In genomic region chr12:8026282-8026637, GRCh38 we compare ENCODE assay signal across 8 cellular contexts. TPM values are rescaled to one million over a fixed set of nuclear protein-coding genes. Genes with fewer than 3 reads are reported as not detected.
A peak's percentile ranks its signal among the peaks of the same experiment; 100 is the strongest.
DNase-seq lines count a peak whose midpoint lies in the region; ATAC-seq, FAIRE-seq and TF ChIP-seq lines count a peak whose summit lies in the region.

No MANE protein-coding gene starts in this region.

- in situ Hi-C loops in GM12878 (cut with MboI) = no loop called here

- SMC1A ChIA-PET in GM12878 (lab: Charles Lee; ENCODE audit: uncharacterized antibody, unreplicated experiment) = no interaction called here

- H3K36me3 ChIP-seq in GM12878 (ENCODE audit: control insufficient read depth in 2 of 2, insufficient read depth in 2 of 2, low read length in 1 of 2) (no peaks in the 10 kb centered on the region), thoracic aorta (no peaks in the 10 kb centered on the region)

- no peak for TF ChIP-seq RAD21 in GM12878 (IDR thresholded peaks at IDR 0.05; ENCODE audit: insufficient read depth, low read depth, low read length)

- DNase-seq in CD14-positive monocyte (ENCODE audit: low spot score) = no peak
- no peak for DNase-seq in GM12878 (ENCODE audit: low read depth, low spot score)
- no peak for DNase-seq in left colon
- no peak for DNase-seq in thoracic aorta (ENCODE audit: low spot score)
- no peak for DNase-seq in iPS-NIHi11 (ENCODE audit: low spot score)
- DNase-seq in HPDE6-E6E7 (ENCODE audit: extremely low spot score) = no peak

- H3K36me3 Mint-ChIP-seq in CD14-positive monocyte = no peaks in the 10 kb centered on the region

- 2% methylated on average over 11 of the region's 11 CpGs for WGBS in GM12878 (ENCODE audit: insufficient coverage, insufficient replicate concordance, low lambda C conversion rate, missing lambda C conversion rate)

- H3K9me3 ChIP-seq in GM12878 (replicated peaks; ENCODE audit: control insufficient read depth, insufficient read depth, low read length) = no peaks in the 10 kb centered on the region
- H3K9me3 ChIP-seq in thoracic aorta = no peaks in the 10 kb centered on the region

- no TSS peak for BruUV-seq in GM12878 (replicated peaks; lab: Mats Ljungman, UMichigan)

- CTCF ChIA-PET in GM12878 (lab: Yijun Ruan, JAX) = no interaction called here

- H3K9ac ChIP-seq in GM12878 (ENCODE audit: control insufficient read depth, insufficient read depth, low read length) = peak overlapping the region; percentile 85

- H2AFZ ChIP-seq in GM12878 (ENCODE audit: control insufficient read depth, low read depth, low read length) = peak overlapping the region; percentile 99

- H3K27ac ChIP-seq in GM12878 (ENCODE audit: control insufficient read depth, insufficient read depth) = peak overlapping the region; percentile 97
- peak overlapping the region; percentile 100 for H3K27ac ChIP-seq in thoracic aorta

- FAIRE-seq in GM12878 (lab: Jason Lieb, UNC) = no peak

- TF ChIP-seq POLR2A in GM12878 (IDR thresholded peaks at IDR 0.05; ENCODE audit: low read depth, low read length) = no peak

- no peaks in the 10 kb centered on the region for H3K27me3 ChIP-seq in GM12878 (replicated peaks in 1 of 2; ENCODE audit: control insufficient read depth in 2 of 2, insufficient read depth in 2 of 2, low read length in 1 of 2)
- no peaks in the 10 kb centered on the region for H3K27me3 ChIP-seq in thoracic aorta (replicated peaks; ENCODE audit: insufficient read depth)

- H3K9me3 Mint-ChIP-seq in CD14-positive monocyte = peaks cover 0 to 2% (median 0%) of the 10 kb centered on the region in 7 donors

- H3K27me3 Mint-ChIP-seq in CD14-positive monocyte (ENCODE audit: low read depth in 3 of 3) = peaks cover 1 to 2% (median 2%) of the 10 kb centered on the region in 3 donors

- no peaks in the 10 kb centered on the region for H3K79me2 ChIP-seq in GM12878 (ENCODE audit: control insufficient read depth, insufficient read depth, low read length)

- H3K27ac Mint-ChIP-seq in CD14-positive monocyte = peak overlapping the region; percentile 99 to 100 (median 100)

- TF ChIP-seq EP300 in GM12878 (IDR thresholded peaks at IDR 0.05; ENCODE audit: borderline replicate concordance in 1 of 2, control insufficient read depth in 1 of 2, low read depth in 2 of 2, low read length in 2 of 2) = no peak

- H3K4me2 ChIP-seq in GM12878 (ENCODE audit: control insufficient read depth, insufficient read depth) = peak overlapping the region; percentile 72

- H4K20me1 ChIP-seq in GM12878 (ENCODE audit: control insufficient read depth, insufficient read depth) = no peaks in the 10 kb centered on the region

- H3K4me3 ChIP-seq in GM12878 (peak overlapping the region; percentile 64), thoracic aorta (peak overlapping the region; percentile 93)

- intact Hi-C loops in CD14-positive monocyte (cut with micrococcal nuclease) = no loop called here
- intact Hi-C loops in GM12878 (cut with micrococcal nuclease; ENCODE audit: unreplicated experiment) = no loop called here
- intact Hi-C loops in left colon (cut with DNase I, micrococcal nuclease) = no loop called here

- no peaks in the 10 kb centered on the region for H3K4me1 ChIP-seq in GM12878 (ENCODE audit: control insufficient read depth, insufficient read depth, low read length)
- H3K4me1 ChIP-seq in thoracic aorta (ENCODE audit: control insufficient read depth in 1 of 2, low read depth in 2 of 2) = peaks cover 0 to 6% of the 10 kb centered on the region in 2 donors

- RAD21 ChIA-PET in GM12878 (lab: Charles Lee; ENCODE audit: unreplicated experiment) = no interaction called here

- peak; percentile 27 for ATAC-seq in GM19438 (IDR thresholded peaks at IDR 0.05; ENCODE audit: low read depth, unreplicated experiment)
- ATAC-seq in HG03439 (IDR thresholded peaks at IDR 0.05; ENCODE audit: unreplicated experiment) = peak; percentile 22
- peak; percentile 42 for ATAC-seq in GM12878
- peak; percentile 40 for ATAC-seq in left colon
- no peak for ATAC-seq in thoracic aorta (ENCODE audit: insufficient number of reproducible peaks, low FRiP score, low read depth)

- TF ChIP-seq CTCF in CD14-positive monocyte (IDR thresholded peaks at IDR 0.05) (no peak), GM12878 (IDR thresholded peaks at IDR 0.05 in 2 of 3, conservative IDR thresholded peaks at IDR 0.05 in 1 of 3; ENCODE audit: control insufficient read depth in 2 of 3, extremely low read depth in 1 of 3, insufficient read depth in 1 of 3, low read depth in 3 of 3, low read length in 3 of 3) (no peak), thoracic aorta (IDR thresholded peaks at IDR 0.05) (no peak)

- H3K4me3 Mint-ChIP-seq in CD14-positive monocyte = peak overlapping the region; percentile 95 to 98

- POLR2A ChIA-PET in GM12878 (lab: Charles Lee) = no interaction called here

- peaks cover 15% of the 10 kb centered on the region for H3K4me1 Mint-ChIP-seq in CD14-positive monocyte

TF ChIP-seq in GM12878, 131 proteins besides CTCF, POLR2A, EP300 and RAD21 (continues in another document):
- no peak for TF ChIP-seq GATAD2B (conservative IDR thresholded peaks at IDR 0.05; ENCODE audit: low read depth)
- TF ChIP-seq BRCA1 (IDR thresholded peaks at IDR 0.05; ENCODE audit: low read depth, low read length) = no peak
- no peak for TF ChIP-seq YBX1 (IDR thresholded peaks at IDR 0.05)
- no peak for TF ChIP-seq TCF3 (IDR thresholded peaks at IDR 0.05; ENCODE audit: borderline replicate concordance, insufficient read depth, low read depth, low read length)
- TF ChIP-seq DPF2 (IDR thresholded peaks at IDR 0.05) = no peak
- TF ChIP-seq CHD2 (IDR thresholded peaks at IDR 0.05; ENCODE audit: borderline replicate concordance, low read depth, low read length) = no peak
- no peak for TF ChIP-seq ZNF622 (IDR thresholded peaks at IDR 0.05)

RNA-seq across cellular contexts. Expression of gene FOXJ2, which starts 6.3 kb away (rescaled TPM):
- polyA plus RNA-seq in CD14-positive monocyte (1 to 10 TPM; 4.9 to 7.4 TPM), GM12878 (2011; rRNA removed) (3.0 and 3.9 TPM in 2 replicates), GM12878 (2014; fragmentation: Illumina TruSeq; extraction: Trizol) (8.5 and 9.1 TPM in 2 replicates), GM12878 (2014; fragmentation: Nextera tagmentation; extraction: Ambion mirVana) (1 to 10 TPM; 1.4 to 2.2 TPM), GM12878 (2014; rRNA removed) (6.5 and 6.6 TPM in 2 replicates), GM12878 (2016; fragmentation: Nextera tagmentation; extraction: Ambion mirVana) (1 to 10 TPM; 5.4 to 6.1 TPM)
- total RNA-seq in GM12878 (2013; cell fraction: nucleolus; rRNA removed) = 7.9 and 9.2 TPM in 2 replicates
- total RNA-seq in GM12878 (2014; rRNA removed) (4.2 and 4.7 TPM in 2 replicates), GM12878 (2014; rRNA removed; fragmentation: Illumina TruSeq; extraction: Trizol) (2.8 and 2.9 TPM in 2 replicates), GM12878 (2021) (7.9 and 9.3 TPM in 2 replicates), left colon (10 to 100 TPM; 10.7 to 13.3 TPM), thoracic aorta (10 to 100 TPM; 25.7 to 29.6 TPM)
- polyA plus RNA-seq in GM12878 (2011; ENCODE audit: low read depth) = 3.8 TPM
- 3.0 and 4.3 TPM in 2 replicates for polyA plus RNA-seq in GM12878 (2011; cell fraction: cytosol; rRNA removed)
- polyA plus RNA-seq in GM12878 (2011; cell fraction: nucleus; rRNA removed) = 6.9 and 7.8 TPM in 2 replicates
- 5.0 and 5.8 TPM in 2 replicates for polyA plus RNA-seq in GM12878 (2012)
- polyA minus RNA-seq in GM12878 (2011; rRNA and poly(A)+ RNA removed) = 3.9 and 4.7 TPM in 2 replicates
- 2.3 and 4.3 TPM in 2 replicates for polyA minus RNA-seq in GM12878 (2011; cell fraction: cytosol; rRNA and poly(A)+ RNA removed)
- 2.2 and 3.2 TPM in 2 replicates for polyA minus RNA-seq in GM12878 (2011; cell fraction: nucleus; rRNA and poly(A)+ RNA removed)

RNA-seq across cellular contexts. Expression of gene C3AR1, which starts 39.9 kb away (rescaled TPM):
- polyA plus RNA-seq in CD14-positive monocyte (100 to 1,000 TPM in 1 of 2 donors, 10 to 100 TPM in 1; 67.3 to 222 TPM), GM12878 (2011; rRNA removed) (not detected in 2 replicates), GM12878 (2014; fragmentation: Illumina TruSeq; extraction: Trizol) (0.10 TPM in 1 of 2 replicates, not detected in the other), GM12878 (2014; fragmentation: Nextera tagmentation; extraction: Ambion mirVana) (under 1 TPM in 1 of 2 experiments, not detected in 1; 0.19 TPM), GM12878 (2014; rRNA removed) (0.10 and 0.42 TPM in 2 replicates), GM12878 (2016; fragmentation: Nextera tagmentation; extraction: Ambion mirVana) (under 1 TPM in 1 of 2 experiments, not detected in 1; 0.08 TPM)
- not detected in 2 replicates for total RNA-seq in GM12878 (2013; cell fraction: nucleolus; rRNA removed)
- total RNA-seq in GM12878 (2014; rRNA removed) (not detected in 2 replicates), GM12878 (2014; rRNA removed; fragmentation: Illumina TruSeq; extraction: Trizol) (not detected in 2 replicates), GM12878 (2021) (0.10 and 0.19 TPM in 2 replicates), left colon (1 to 10 TPM; 2.1 to 7.4 TPM), thoracic aorta (10 to 100 TPM; 21.2 to 25.5 TPM)
- polyA plus RNA-seq in GM12878 (2011; ENCODE audit: low read depth) = not detected
- not detected in 2 replicates for polyA plus RNA-seq in GM12878 (2011; cell fraction: cytosol; rRNA removed)
- not detected in 2 replicates for polyA plus RNA-seq in GM12878 (2011; cell fraction: nucleus; rRNA removed)
- 0.08 TPM in 1 of 2 replicates, not detected in the other for polyA plus RNA-seq in GM12878 (2012)
- polyA minus RNA-seq in GM12878 (2011; rRNA and poly(A)+ RNA removed) = not detected in 2 replicates
- polyA minus RNA-seq in GM12878 (2011; cell fraction: cytosol; rRNA and poly(A)+ RNA removed) = not detected in 2 replicates
- not detected in 2 replicates for polyA minus RNA-seq in GM12878 (2011; cell fraction: nucleus; rRNA and poly(A)+ RNA removed)

RNA-seq across cellular contexts. Expression of gene NECAP1, which starts 55.8 kb away (rescaled TPM):
- polyA plus RNA-seq in CD14-positive monocyte = 10 to 100 TPM; 18.7 to 30.0 TPM
- 65.5 and 73.7 TPM in 2 replicates for total RNA-seq in GM12878 (2013; cell fraction: nucleolus; rRNA removed)
- total RNA-seq in GM12878 (2014; rRNA removed) = 26.9 and 35.6 TPM in 2 replicates
- total RNA-seq in GM12878 (2014; rRNA removed; fragmentation: Illumina TruSeq; extraction: Trizol) = 25.6 and 26.9 TPM in 2 replicates
- total RNA-seq in GM12878 (2021) = 18.5 and 18.9 TPM in 2 replicates
- 11.4 TPM for polyA plus RNA-seq in GM12878 (2011; ENCODE audit: low read depth)
- polyA plus RNA-seq in GM12878 (2011; rRNA removed) = 25.7 and 34.3 TPM in 2 replicates
- polyA plus RNA-seq in GM12878 (2011; cell fraction: cytosol; rRNA removed) = 24.0 and 29.2 TPM in 2 replicates
- 31.9 and 33.0 TPM in 2 replicates for polyA plus RNA-seq in GM12878 (2011; cell fraction: nucleus; rRNA removed)
- polyA plus RNA-seq in GM12878 (2012) = 13.6 and 14.3 TPM in 2 replicates
- polyA plus RNA-seq in GM12878 (2014; fragmentation: Illumina TruSeq; extraction: Trizol) = 20.1 and 22.8 TPM in 2 replicates
- polyA plus RNA-seq in GM12878 (2014; fragmentation: Nextera tagmentation; extraction: Ambion mirVana) = 10 to 100 TPM; 16.7 to 22.3 TPM
- 22.9 and 23.4 TPM in 2 replicates for polyA plus RNA-seq in GM12878 (2014; rRNA removed)
- polyA plus RNA-seq in GM12878 (2016; fragmentation: Nextera tagmentation; extraction: Ambion mirVana) = 10 to 100 TPM; 22.2 to 24.3 TPM
- 25.3 and 36.3 TPM in 2 replicates for polyA minus RNA-seq in GM12878 (2011; rRNA and poly(A)+ RNA removed)
- 8.4 and 12.5 TPM in 2 replicates for polyA minus RNA-seq in GM12878 (2011; cell fraction: cytosol; rRNA and poly(A)+ RNA removed)
- polyA minus RNA-seq in GM12878 (2011; cell fraction: nucleus; rRNA and poly(A)+ RNA removed) = 18.1 and 24.0 TPM in 2 replicates
- 10 to 100 TPM; 41.1 to 43.8 TPM for total RNA-seq in left colon
- total RNA-seq in thoracic aorta = 10 to 100 TPM; 21.7 to 50.2 TPM
